ENCODE assay signal across 9 cellular contexts in the genomic region with DNA sequence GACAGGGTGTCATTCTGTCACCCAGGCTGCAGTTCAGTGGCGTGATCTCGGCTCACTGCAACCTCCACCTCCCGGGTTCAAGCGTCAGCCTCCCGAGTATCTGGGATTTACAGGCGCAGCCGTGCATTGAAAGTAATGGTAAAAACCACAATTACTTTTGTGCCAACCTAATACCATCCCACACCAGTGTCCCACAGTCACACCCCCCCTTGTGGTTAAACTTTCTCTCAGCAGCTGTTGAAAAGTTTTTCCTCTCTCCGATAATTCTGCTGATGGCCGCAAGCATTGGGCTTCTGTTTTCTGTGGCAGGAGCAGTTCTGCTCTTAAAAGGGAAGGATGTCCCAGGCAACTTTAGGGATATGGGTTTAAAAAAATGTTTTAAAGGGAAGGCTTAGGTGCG. TPM values are rescaled to one million over a fixed set of nuclear protein-coding genes. Genes with fewer than 3 reads are reported as not detected.
DNase-seq lines count a peak whose midpoint lies in the region; ATAC-seq and TF ChIP-seq lines count a peak whose summit lies in the region.
"Had no signal": no experiment of that assay in that cellular context is flagged by ENCODE, and none has a peak within 500 bp of the region (broad histone marks: within the 10 kb centered on the region; RNA-seq: fewer than 3 reads in every experiment).

No MANE protein-coding gene starts in this region.

- H3K27ac ChIP-seq in effector memory CD4-positive, alpha-beta T cell (ENCODE audit: insufficient read depth, low read length, poor library complexity, severe bottlenecking), result no peak overlapping the region
- H3K27ac ChIP-seq: thyroid gland had no signal

- H3K4me1 ChIP-seq in effector memory CD4-positive, alpha-beta T cell (ENCODE audit: control insufficient read depth, insufficient read depth, low read length, poor library complexity, severe bottlenecking), result no peaks in the 10 kb centered on the region
- H3K4me1 ChIP-seq: thyroid gland had no signal

- DNase-seq in AML-193 (lab: John Stamatoyannopoulos, UW) (peak; percentile 79 to 81), H7 (peak; percentile 59), foreskin fibroblast (peak; percentile 51 to 80)
- no peak for DNase-seq in stimulated activated effector memory CD8-positive, alpha-beta T cell treated with anti-CD3 and anti-CD28 coated beads, Interleukin-12 subunit alpha, Interleukin-12 subunit beta, amount 100 ng/mL, for 72 hours (ENCODE audit: low spot score in 2 of 2)
- no peak for DNase-seq in effector memory CD4-positive, alpha-beta T cell
- no peak for DNase-seq in activated effector memory CD4-positive, alpha-beta T cell treated with anti-CD3 and anti-CD28 coated beads, Interleukin-2, amount 50 U/mL, for 16 hours

- no peaks in the 10 kb centered on the region for H3K9me3 ChIP-seq in effector memory CD4-positive, alpha-beta T cell (ENCODE audit: control insufficient read depth, low read length)
- H3K9me3 ChIP-seq: thyroid gland had no signal

- H3K4me3 Mint-ChIP-seq in stimulated activated effector memory CD8-positive, alpha-beta T cell treated with anti-CD3 and anti-CD28 coated beads, Interleukin-12 subunit alpha, Interleukin-12 subunit beta, amount 100 ng/mL, for 72 hours, result no peak overlapping the region

- H3K36me3 Mint-ChIP-seq in stimulated activated effector memory CD8-positive, alpha-beta T cell treated with anti-CD3 and anti-CD28 coated beads, Interleukin-12 subunit alpha, Interleukin-12 subunit beta, amount 100 ng/mL, for 72 hours, result peaks cover 31% of the 10 kb centered on the region

- no peaks in the 10 kb centered on the region for H3K27me3 ChIP-seq in H7 (ENCODE audit: control insufficient read depth, insufficient read depth, low read length)
- H3K27me3 ChIP-seq in effector memory CD4-positive, alpha-beta T cell (replicated peaks; ENCODE audit: control insufficient read depth, insufficient read depth, low read length, poor library complexity, severe bottlenecking), result no peaks in the 10 kb centered on the region
- H3K27me3 ChIP-seq: thyroid gland had no signal

- H3K4me3 ChIP-seq in H7 (ENCODE audit: insufficient read depth, low read depth, low read length) (no peak overlapping the region), foreskin fibroblast (ENCODE audit: low read depth in 1 of 2, low read length in 2 of 2) (no peak overlapping the region)
- no peak overlapping the region for H3K4me3 ChIP-seq in effector memory CD4-positive, alpha-beta T cell (ENCODE audit: insufficient read depth, low read depth, low read length, poor library complexity, severe bottlenecking)
- H3K4me3 ChIP-seq: thyroid gland had no signal

- H3K36me3 ChIP-seq in H7 (replicated peaks; ENCODE audit: control insufficient read depth, insufficient read depth, low read length), result no peaks in the 10 kb centered on the region
- no peaks in the 10 kb centered on the region for H3K36me3 ChIP-seq in effector memory CD4-positive, alpha-beta T cell (ENCODE audit: control insufficient read depth, insufficient read depth, low read length)
- H3K36me3 ChIP-seq: thyroid gland had no signal

- H3K4me1 Mint-ChIP-seq in stimulated activated effector memory CD8-positive, alpha-beta T cell treated with anti-CD3 and anti-CD28 coated beads, Interleukin-12 subunit alpha, Interleukin-12 subunit beta, amount 100 ng/mL, for 72 hours, result peaks cover 12% of the 10 kb centered on the region

- TF ChIP-seq CTCF in foreskin fibroblast (IDR thresholded peaks at IDR 0.05; ENCODE audit: low read depth, low read length), result peak; percentile 60

- H3K27ac Mint-ChIP-seq in stimulated activated effector memory CD8-positive, alpha-beta T cell treated with anti-CD3 and anti-CD28 coated beads, Interleukin-12 subunit alpha, Interleukin-12 subunit beta, amount 100 ng/mL, for 72 hours, result peak overlapping the region; percentile 71

- H3K9me3 Mint-ChIP-seq in stimulated activated effector memory CD8-positive, alpha-beta T cell treated with anti-CD3 and anti-CD28 coated beads, Interleukin-12 subunit alpha, Interleukin-12 subunit beta, amount 100 ng/mL, for 72 hours, result no peaks in the 10 kb centered on the region

- ATAC-seq in SK-N-SH treated with all-trans-retinoic acid at 6 μM for 48 hours, result peak; percentile 53
- no peak for ATAC-seq in stimulated activated effector memory CD8-positive, alpha-beta T cell treated with anti-CD3 and anti-CD28 coated beads, Interleukin-12 subunit alpha, Interleukin-12 subunit beta, amount 100 ng/mL, for 72 hours
- no peak for ATAC-seq in GM21390 (IDR thresholded peaks at IDR 0.05; ENCODE audit: unreplicated experiment)

TF ChIP-seq in SK-N-SH treated with all-trans-retinoic acid at 6 μM for 48 hours, 23 proteins besides CTCF, POLR2A, EP300 and RAD21:
- TF ChIP-seq, protein P1, sequence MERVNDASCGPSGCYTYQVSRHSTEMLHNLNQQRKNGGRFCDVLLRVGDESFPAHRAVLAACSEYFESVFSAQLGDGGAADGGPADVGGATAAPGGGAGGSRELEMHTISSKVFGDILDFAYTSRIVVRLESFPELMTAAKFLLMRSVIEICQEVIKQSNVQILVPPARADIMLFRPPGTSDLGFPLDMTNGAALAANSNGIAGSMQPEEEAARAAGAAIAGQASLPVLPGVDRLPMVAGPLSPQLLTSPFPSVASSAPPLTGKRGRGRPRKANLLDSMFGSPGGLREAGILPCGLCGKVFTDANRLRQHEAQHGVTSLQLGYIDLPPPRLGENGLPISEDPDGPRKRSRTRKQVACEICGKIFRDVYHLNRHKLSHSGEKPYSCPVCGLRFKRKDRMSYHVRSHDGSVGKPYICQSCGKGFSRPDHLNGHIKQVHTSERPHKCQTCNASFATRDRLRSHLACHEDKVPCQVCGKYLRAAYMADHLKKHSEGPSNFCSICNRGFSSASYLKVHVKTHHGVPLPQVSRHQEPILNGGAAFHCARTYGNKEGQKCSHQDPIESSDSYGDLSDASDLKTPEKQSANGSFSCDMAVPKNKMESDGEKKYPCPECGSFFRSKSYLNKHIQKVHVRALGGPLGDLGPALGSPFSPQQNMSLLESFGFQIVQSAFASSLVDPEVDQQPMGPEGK (CRISPR knock-in tag; IDR thresholded peaks at IDR 0.05; ENCODE audit: borderline replicate concordance), result no peak
- TF ChIP-seq ARNTL (CRISPR knock-in tag; IDR thresholded peaks at IDR 0.05; ENCODE audit: borderline replicate concordance, low read depth), result no peak
- TF ChIP-seq RARB (CRISPR knock-in tag; IDR thresholded peaks at IDR 0.05), result no peak
- no peak for TF ChIP-seq ZC3H10 (CRISPR knock-in tag; IDR thresholded peaks at IDR 0.05)
- TF ChIP-seq, protein P2, sequence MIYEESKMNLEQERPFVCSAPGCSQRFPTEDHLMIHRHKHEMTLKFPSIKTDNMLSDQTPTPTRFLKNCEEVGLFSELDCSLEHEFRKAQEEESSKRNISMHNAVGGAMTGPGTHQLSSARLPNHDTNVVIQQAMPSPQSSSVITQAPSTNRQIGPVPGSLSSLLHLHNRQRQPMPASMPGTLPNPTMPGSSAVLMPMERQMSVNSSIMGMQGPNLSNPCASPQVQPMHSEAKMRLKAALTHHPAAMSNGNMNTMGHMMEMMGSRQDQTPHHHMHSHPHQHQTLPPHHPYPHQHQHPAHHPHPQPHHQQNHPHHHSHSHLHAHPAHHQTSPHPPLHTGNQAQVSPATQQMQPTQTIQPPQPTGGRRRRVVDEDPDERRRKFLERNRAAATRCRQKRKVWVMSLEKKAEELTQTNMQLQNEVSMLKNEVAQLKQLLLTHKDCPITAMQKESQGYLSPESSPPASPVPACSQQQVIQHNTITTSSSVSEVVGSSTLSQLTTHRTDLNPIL (CRISPR knock-in tag; IDR thresholded peaks at IDR 0.05; ENCODE audit: low read depth), result no peak
- TF ChIP-seq, protein P3, sequence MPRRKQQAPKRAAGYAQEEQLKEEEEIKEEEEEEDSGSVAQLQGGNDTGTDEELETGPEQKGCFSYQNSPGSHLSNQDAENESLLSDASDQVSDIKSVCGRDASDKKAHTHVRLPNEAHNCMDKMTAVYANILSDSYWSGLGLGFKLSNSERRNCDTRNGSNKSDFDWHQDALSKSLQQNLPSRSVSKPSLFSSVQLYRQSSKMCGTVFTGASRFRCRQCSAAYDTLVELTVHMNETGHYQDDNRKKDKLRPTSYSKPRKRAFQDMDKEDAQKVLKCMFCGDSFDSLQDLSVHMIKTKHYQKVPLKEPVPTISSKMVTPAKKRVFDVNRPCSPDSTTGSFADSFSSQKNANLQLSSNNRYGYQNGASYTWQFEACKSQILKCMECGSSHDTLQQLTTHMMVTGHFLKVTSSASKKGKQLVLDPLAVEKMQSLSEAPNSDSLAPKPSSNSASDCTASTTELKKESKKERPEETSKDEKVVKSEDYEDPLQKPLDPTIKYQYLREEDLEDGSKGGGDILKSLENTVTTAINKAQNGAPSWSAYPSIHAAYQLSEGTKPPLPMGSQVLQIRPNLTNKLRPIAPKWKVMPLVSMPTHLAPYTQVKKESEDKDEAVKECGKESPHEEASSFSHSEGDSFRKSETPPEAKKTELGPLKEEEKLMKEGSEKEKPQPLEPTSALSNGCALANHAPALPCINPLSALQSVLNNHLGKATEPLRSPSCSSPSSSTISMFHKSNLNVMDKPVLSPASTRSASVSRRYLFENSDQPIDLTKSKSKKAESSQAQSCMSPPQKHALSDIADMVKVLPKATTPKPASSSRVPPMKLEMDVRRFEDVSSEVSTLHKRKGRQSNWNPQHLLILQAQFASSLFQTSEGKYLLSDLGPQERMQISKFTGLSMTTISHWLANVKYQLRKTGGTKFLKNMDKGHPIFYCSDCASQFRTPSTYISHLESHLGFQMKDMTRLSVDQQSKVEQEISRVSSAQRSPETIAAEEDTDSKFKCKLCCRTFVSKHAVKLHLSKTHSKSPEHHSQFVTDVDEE (CRISPR knock-in tag; IDR thresholded peaks at IDR 0.05), result no peak
- TF ChIP-seq, protein P4, sequence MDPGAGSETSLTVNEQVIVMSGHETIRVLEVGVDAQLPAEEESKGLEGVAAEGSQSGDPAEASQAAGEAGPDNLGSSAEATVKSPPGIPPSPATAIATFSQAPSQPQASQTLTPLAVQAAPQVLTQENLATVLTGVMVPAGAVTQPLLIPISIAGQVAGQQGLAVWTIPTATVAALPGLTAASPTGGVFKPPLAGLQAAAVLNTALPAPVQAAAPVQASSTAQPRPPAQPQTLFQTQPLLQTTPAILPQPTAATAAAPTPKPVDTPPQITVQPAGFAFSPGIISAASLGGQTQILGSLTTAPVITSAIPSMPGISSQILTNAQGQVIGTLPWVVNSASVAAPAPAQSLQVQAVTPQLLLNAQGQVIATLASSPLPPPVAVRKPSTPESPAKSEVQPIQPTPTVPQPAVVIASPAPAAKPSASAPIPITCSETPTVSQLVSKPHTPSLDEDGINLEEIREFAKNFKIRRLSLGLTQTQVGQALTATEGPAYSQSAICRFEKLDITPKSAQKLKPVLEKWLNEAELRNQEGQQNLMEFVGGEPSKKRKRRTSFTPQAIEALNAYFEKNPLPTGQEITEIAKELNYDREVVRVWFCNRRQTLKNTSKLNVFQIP (CRISPR knock-in tag; IDR thresholded peaks at IDR 0.05; ENCODE audit: borderline replicate concordance, low read depth), result no peak

RNA-seq across cellular contexts. Expression of a gene that starts 6.6 kb away (rescaled TPM):
- total RNA-seq in H7 (2014; rRNA removed; shearing (Covaris generic)), result 0.87 TPM in 1 of 2 replicates, not detected in the other

RNA-seq across cellular contexts. Expression of a gene that starts 29.0 kb away (rescaled TPM):
- 316 and 343 TPM in 2 replicates for total RNA-seq in H7 (2014; rRNA removed; shearing (Covaris generic))

RNA-seq across cellular contexts. Expression of a gene that starts 51.0 kb away (rescaled TPM):
- total RNA-seq in H7 (2014; rRNA removed; shearing (Covaris generic)), result 109 and 126 TPM in 2 replicates

Comparison
In these comparisons a context has a peak if more than half of its experiments do, and no peak if none do; other contexts are left out.
1. DNase-seq: peak in AML-193 (2 of 2), H7 (single experiment) and foreskin fibroblast (2 of 2); none in stimulated activated effector memory CD8-positive, alpha-beta T cell treated with anti-CD3 and anti-CD28 coated beads, Interleukin-12 subunit alpha, Interleukin-12 subunit beta, amount 100 ng/mL, for 72 hours (0 of 2), effector memory CD4-positive, alpha-beta T cell (0 of 3) and activated effector memory CD4-positive, alpha-beta T cell treated with anti-CD3 and anti-CD28 coated beads, Interleukin-2, amount 50 U/mL, for 16 hours (single experiment).